21 cellular contexts compared by ENCODE assay signal in genomic region chr3:31193871-31194270, GRCh38.
"Had no signal": no experiment of that assay in that cellular context is flagged by ENCODE, and none has a peak within 500 bp of the region (broad histone marks: within the 10 kb centered on the region; RNA-seq: fewer than 3 reads in every experiment).

No MANE protein-coding gene starts in this region.

- FAIRE-seq: TTC549 had no signal

- H3K4me3 Mint-ChIP-seq: activated CD8-positive, alpha-beta memory T cell treated with anti-CD3 and anti-CD28 coated beads, Interleukin-2, amount 10 ng/mL, durations not matched to agents 7 days and 5 days; activated naive CD4-positive, alpha-beta T cell treated with anti-CD3 and anti-CD28 coated beads, Interleukin-2, amount 50 U/mL, for 24 hours; activated T-cell treated with anti-CD3 and anti-CD28 coated beads, Interleukin-2, amount 50 U/mL, for 4 hours had no signal

- H3K27ac ChIP-seq: breast epithelium, VCaP had no signal

- DNase-seq: activated CD4-positive, CD25-positive, alpha-beta regulatory T cell; activated CD8-positive, alpha-beta memory T cell treated with anti-CD3 and anti-CD28 coated beads, Interleukin-2, amount 10 ng/mL, durations not matched to agents 7 days and 5 days; activated gamma-delta T cell treated with Interleukin-2 at 50 U/mL for 16 hours; activated T-cell treated with anti-CD3 and anti-CD28 coated beads, Interleukin-2, amount 50 U/mL, for 4 hours; amygdala; caudate nucleus; MG63; NCI-H1105 treated with DMSO at 0.1 percent for 48 hours; NCI-H1436 treated with DMSO at 0.1 percent for 48 hours; NCI-H187; NCI-H2081; NCI-H510A treated with DMSO at 0.1 percent for 48 hours; NCI-H69; SIG-M5; T-helper 2 cell; T1000 had no signal

- H3K36me3 ChIP-seq: breast epithelium, MG63 had no signal

- ATAC-seq: activated CD8-positive, alpha-beta memory T cell treated with anti-CD3 and anti-CD28 coated beads, Interleukin-2, amount 10 ng/mL, durations not matched to agents 7 days and 5 days; activated T-cell treated with anti-CD3 and anti-CD28 coated beads, Interleukin-2, amount 50 U/mL, for 4 hours had no signal

- H3K27ac Mint-ChIP-seq: activated CD8-positive, alpha-beta memory T cell treated with anti-CD3 and anti-CD28 coated beads, Interleukin-2, amount 10 ng/mL, durations not matched to agents 7 days and 5 days; activated T-helper 2 cell treated with anti-CD3 and anti-CD28 coated beads, Interferon-gamma antibody, Interleukin-2, Interleukin-4, amounts not matched to agents 10 μg/mL and 5 μg/mL and 100 μg/mL, durations not matched to agents 14 hours and 24 hours and 36 hours had no signal

- H3K9me3 Mint-ChIP-seq: activated naive CD4-positive, alpha-beta T cell treated with anti-CD3 and anti-CD28 coated beads, Interleukin-2, amount 50 U/mL, for 24 hours; activated T-cell treated with anti-CD3 and anti-CD28 coated beads, Interleukin-2, amount 50 U/mL, for 4 hours had no signal

- H3K9me3 ChIP-seq: breast epithelium, MG63 had no signal

- H3K4me1 ChIP-seq: breast epithelium had no signal

- H3K27me3 Mint-ChIP-seq: activated CD8-positive, alpha-beta memory T cell treated with anti-CD3 and anti-CD28 coated beads, Interleukin-2, amount 10 ng/mL, durations not matched to agents 7 days and 5 days; activated naive CD4-positive, alpha-beta T cell treated with anti-CD3 and anti-CD28 coated beads, Interleukin-2, amount 50 U/mL, for 24 hours had no signal

- H3K36me3 Mint-ChIP-seq: activated CD8-positive, alpha-beta memory T cell treated with anti-CD3 and anti-CD28 coated beads, Interleukin-2, amount 10 ng/mL, durations not matched to agents 7 days and 5 days; activated naive CD4-positive, alpha-beta T cell treated with anti-CD3 and anti-CD28 coated beads, Interleukin-2, amount 50 U/mL, for 24 hours had no signal

- H3K27me3 ChIP-seq: breast epithelium, MG63 had no signal

- H3K4me3 ChIP-seq: breast epithelium, MG63 had no signal
